In the genomic region with DNA sequence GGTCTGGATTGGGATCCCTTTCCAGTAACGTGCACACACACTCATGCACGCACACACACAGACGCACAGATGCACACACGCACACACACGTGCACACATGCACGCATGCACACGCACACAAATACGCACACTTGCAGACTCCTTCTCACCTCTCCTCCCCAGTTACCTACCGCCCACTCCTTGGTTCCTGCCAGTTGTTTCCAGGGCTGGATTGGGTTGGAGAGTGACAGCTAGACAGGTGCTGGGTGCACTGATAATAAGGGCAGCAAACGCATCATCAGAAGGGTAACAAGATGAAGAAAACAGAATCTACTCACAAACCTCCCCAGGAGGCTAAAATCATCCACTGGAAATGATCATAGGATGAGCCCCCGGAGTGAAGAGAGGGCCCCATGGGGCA, we compare ENCODE assay signal across 1 cellular context.
TF ChIP-seq lines count a peak whose summit lies in the region.

No MANE protein-coding gene starts in this region.

TF ChIP-seq in H1, 55 proteins besides CTCF, POLR2A, EP300 and RAD21:
- TF ChIP-seq JUND (IDR thresholded peaks at IDR 0.05; ENCODE audit: low read length) (no peak), CBX5 (IDR thresholded peaks at IDR 0.05; ENCODE audit: low read depth, low read length) (no peak), KDM1A (IDR thresholded peaks at IDR 0.05; ENCODE audit: borderline replicate concordance, low read length) (no peak), BCL11A (IDR thresholded peaks at IDR 0.05; ENCODE audit: low read depth in 2 of 2, low read length in 2 of 2) (no peak), SIN3A (conservative IDR thresholded peaks at IDR 0.05 in 1 of 2, IDR thresholded peaks at IDR 0.05 in 1 of 2; ENCODE audit: low read depth in 1 of 2, low read length in 2 of 2) (no peak), HDAC2 (IDR thresholded peaks at IDR 0.05; ENCODE audit: borderline replicate concordance in 1 of 2, low read depth in 2 of 2, low read length in 2 of 2) (no peak), CHD2 (IDR thresholded peaks at IDR 0.05; ENCODE audit: low read length) (no peak), RNF2 (IDR thresholded peaks at IDR 0.05; ENCODE audit: borderline replicate concordance, low read depth, low read length, missing control alignments, poor library complexity, severe bottlenecking) (no peak), YY1 (IDR thresholded peaks at IDR 0.05; ENCODE audit: low read depth, low read length) (no peak), FOSL1 (IDR thresholded peaks at IDR 0.05; ENCODE audit: insufficient read depth, low read depth, low read length) (no peak), EZH2 (IDR thresholded peaks at IDR 0.05; ENCODE audit: low read depth, low read length, severe bottlenecking) (no peak), SP4 (IDR thresholded peaks at IDR 0.05; ENCODE audit: low read length) (no peak), POLR2AphosphoS5 (IDR thresholded peaks at IDR 0.05; ENCODE audit: low read depth, low read length) (no peak), RFX5 (IDR thresholded peaks at IDR 0.05; ENCODE audit: borderline replicate concordance, low read depth, low read length) (no peak), RXRA (IDR thresholded peaks at IDR 0.05; ENCODE audit: insufficient read depth, low read depth, low read length) (no peak)
- TF ChIP-seq, protein P1, sequence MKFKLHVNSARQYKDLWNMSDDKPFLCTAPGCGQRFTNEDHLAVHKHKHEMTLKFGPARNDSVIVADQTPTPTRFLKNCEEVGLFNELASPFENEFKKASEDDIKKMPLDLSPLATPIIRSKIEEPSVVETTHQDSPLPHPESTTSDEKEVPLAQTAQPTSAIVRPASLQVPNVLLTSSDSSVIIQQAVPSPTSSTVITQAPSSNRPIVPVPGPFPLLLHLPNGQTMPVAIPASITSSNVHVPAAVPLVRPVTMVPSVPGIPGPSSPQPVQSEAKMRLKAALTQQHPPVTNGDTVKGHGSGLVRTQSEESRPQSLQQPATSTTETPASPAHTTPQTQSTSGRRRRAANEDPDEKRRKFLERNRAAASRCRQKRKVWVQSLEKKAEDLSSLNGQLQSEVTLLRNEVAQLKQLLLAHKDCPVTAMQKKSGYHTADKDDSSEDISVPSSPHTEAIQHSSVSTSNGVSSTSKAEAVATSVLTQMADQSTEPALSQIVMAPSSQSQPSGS (IDR thresholded peaks at IDR 0.05; ENCODE audit: low read length): no peak
- TF ChIP-seq, protein P2, sequence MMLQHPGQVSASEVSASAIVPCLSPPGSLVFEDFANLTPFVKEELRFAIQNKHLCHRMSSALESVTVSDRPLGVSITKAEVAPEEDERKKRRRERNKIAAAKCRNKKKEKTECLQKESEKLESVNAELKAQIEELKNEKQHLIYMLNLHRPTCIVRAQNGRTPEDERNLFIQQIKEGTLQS (IDR thresholded peaks at IDR 0.05; ENCODE audit: insufficient read depth, low read depth, low read length): no peak
- TF ChIP-seq, protein P3, sequence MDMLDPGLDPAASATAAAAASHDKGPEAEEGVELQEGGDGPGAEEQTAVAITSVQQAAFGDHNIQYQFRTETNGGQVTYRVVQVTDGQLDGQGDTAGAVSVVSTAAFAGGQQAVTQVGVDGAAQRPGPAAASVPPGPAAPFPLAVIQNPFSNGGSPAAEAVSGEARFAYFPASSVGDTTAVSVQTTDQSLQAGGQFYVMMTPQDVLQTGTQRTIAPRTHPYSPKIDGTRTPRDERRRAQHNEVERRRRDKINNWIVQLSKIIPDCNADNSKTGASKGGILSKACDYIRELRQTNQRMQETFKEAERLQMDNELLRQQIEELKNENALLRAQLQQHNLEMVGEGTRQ (IDR thresholded peaks at IDR 0.05; ENCODE audit: low read length): no peak
